Comparison of ENCODE assay signal across 1 cellular context in genomic region chr1:26993237-26994019, GRCh38.
TF ChIP-seq lines count a peak whose summit lies in the region.

TRNP1 (plus strand) TSS chr1:26993692; CDS start chr1:26993787, 95 bp downstream.

TF ChIP-seq in HepG2, 621 proteins besides CTCF, POLR2A, EP300 and RAD21 (continued from another document and continues in another):
- TF ChIP-seq ZNF329 (CRISPR knock-in tag; IDR thresholded peaks at IDR 0.05; ENCODE audit: low read depth) (no peak), RELA (CRISPR knock-in tag; IDR thresholded peaks at IDR 0.05) (peak; percentile 75; the same call in 1 of the 2 replicates), ZNF639 (CRISPR knock-in tag; conservative IDR thresholded peaks at IDR 0.05) (peak; percentile 93), LBX2 (CRISPR knock-in tag; IDR thresholded peaks at IDR 0.05; ENCODE audit: borderline replicate concordance) (no peak; the same call in 1 of the 2 replicates), HOXA9 (CRISPR knock-in tag; IDR thresholded peaks at IDR 0.05; ENCODE audit: borderline replicate concordance) (no peak; the same call in 1 of the 2 replicates), ATF2 (CRISPR knock-in tag; IDR thresholded peaks at IDR 0.05) (peak; percentile 83), ZFX (CRISPR knock-in tag; IDR thresholded peaks at IDR 0.05; ENCODE audit: low read depth) (peak; percentile 56), ZNF441 (CRISPR knock-in tag; IDR thresholded peaks at IDR 0.05; ENCODE audit: borderline replicate concordance) (peak; percentile 69; the same call in 1 of the 2 replicates), ZNF121 (CRISPR knock-in tag; IDR thresholded peaks at IDR 0.05) (peak; percentile 65; the same call in 1 of the 2 replicates), TBL1XR1 (IDR thresholded peaks at IDR 0.05; ENCODE audit: borderline replicate concordance, low read length, partially characterized antibody) (peak; percentile 72), NR2C2 (CRISPR knock-in tag; IDR thresholded peaks at IDR 0.05; ENCODE audit: borderline replicate concordance) (peak; percentile 81), DNMT1 (CRISPR knock-in tag; IDR thresholded peaks at IDR 0.05) (peak; percentile 52; the same call in 1 of the 2 replicates), PCBP1 (IDR thresholded peaks at IDR 0.05; ENCODE audit: borderline replicate concordance, low read depth, low read length) (peak; percentile 98), IRF2 (CRISPR knock-in tag; IDR thresholded peaks at IDR 0.05) (peak; percentile 78), ATF7 (IDR thresholded peaks at IDR 0.05) (no peak), ATF7 (CRISPR knock-in tag; IDR thresholded peaks at IDR 0.05) (no peak), KAT8 (CRISPR knock-in tag; IDR thresholded peaks at IDR 0.05) (peak; percentile 65), CCDC6 (CRISPR knock-in tag; IDR thresholded peaks at IDR 0.05) (peak; percentile 93), LCORL (IDR thresholded peaks at IDR 0.05) (no peak), LCORL (CRISPR knock-in tag; IDR thresholded peaks at IDR 0.05) (peak; percentile 61; the same call in 1 of the 2 replicates), ZNF503 (CRISPR knock-in tag; IDR thresholded peaks at IDR 0.05) (peak; percentile 93), YY1 (IDR thresholded peaks at IDR 0.05; ENCODE audit: insufficient read depth, insufficient replicate concordance, low read depth, low read length) (peak; percentile 67), ZBTB34 (CRISPR knock-in tag; IDR thresholded peaks at IDR 0.05) (no peak), ZNF207 (IDR thresholded peaks at IDR 0.05; ENCODE audit: borderline replicate concordance) (no peak), ZNF775 (CRISPR knock-in tag; IDR thresholded peaks at IDR 0.05; ENCODE audit: borderline replicate concordance) (no peak), ZNF788 (CRISPR knock-in tag; IDR thresholded peaks at IDR 0.05; ENCODE audit: borderline replicate concordance) (peak; percentile 84; the same call in 1 of the 2 replicates), KDM1A (CRISPR knock-in tag; IDR thresholded peaks at IDR 0.05) (0 out of 2 replicates have a peak, but pooled peaks have one; percentile 33), TOE1 (CRISPR knock-in tag; IDR thresholded peaks at IDR 0.05) (no peak), ZSCAN22 (CRISPR knock-in tag; IDR thresholded peaks at IDR 0.05) (no peak), ZNF589 (CRISPR knock-in tag; conservative IDR thresholded peaks at IDR 0.05) (peak; percentile 86; the same call in 1 of the 2 replicates), HBP1 (CRISPR knock-in tag; IDR thresholded peaks at IDR 0.05; ENCODE audit: low read depth) (peak; percentile 38; the same call in 1 of the 2 replicates), PAF1 (CRISPR knock-in tag; IDR thresholded peaks at IDR 0.05) (0 out of 2 replicates have a peak, but pooled peaks have one; percentile 46), ZNF556 (CRISPR knock-in tag; IDR thresholded peaks at IDR 0.05; ENCODE audit: borderline replicate concordance) (peak; percentile 60; the same call in 1 of the 2 replicates), GABPA (IDR thresholded peaks at IDR 0.05; ENCODE audit: low read depth, low read length) (no peak), GABPA (CRISPR knock-in tag; IDR thresholded peaks at IDR 0.05; ENCODE audit: low read depth) (0 out of 2 replicates have a peak, but pooled peaks have one; percentile 17), ZSCAN21 (CRISPR knock-in tag; IDR thresholded peaks at IDR 0.05; ENCODE audit: borderline replicate concordance) (peak; percentile 83; the same call in 1 of the 2 replicates), SALL2 (CRISPR knock-in tag; IDR thresholded peaks at IDR 0.05) (peak; percentile 96), ARNT (IDR thresholded peaks at IDR 0.05) (no peak), CBX2 (IDR thresholded peaks at IDR 0.05; ENCODE audit: low read depth, low read length) (no peak), CBX2 (CRISPR knock-in tag; IDR thresholded peaks at IDR 0.05; ENCODE audit: low read depth) (no peak), GATA4 (IDR thresholded peaks at IDR 0.05; ENCODE audit: borderline replicate concordance, low read depth) (peak; percentile 95), ZBTB26 (CRISPR knock-in tag; IDR thresholded peaks at IDR 0.05; ENCODE audit: borderline replicate concordance) (peak; percentile 73), TFAP4 (IDR thresholded peaks at IDR 0.05; ENCODE audit: borderline replicate concordance, low read depth) (peak; percentile 73; the same call in 1 of the 2 replicates), ZBTB20 (CRISPR knock-in tag; IDR thresholded peaks at IDR 0.05; ENCODE audit: borderline replicate concordance, low read depth) (peak; percentile 20; the same call in 1 of the 2 replicates), ARNT2 (CRISPR knock-in tag; IDR thresholded peaks at IDR 0.05; ENCODE audit: low read depth) (peak; percentile 79), XBP1 (CRISPR knock-in tag; IDR thresholded peaks at IDR 0.05) (no peak), POLR2AphosphoS2 (IDR thresholded peaks at IDR 0.05; ENCODE audit: low read depth, low read length) (no peak), ZNF124 (CRISPR knock-in tag; IDR thresholded peaks at IDR 0.05) (no peak), TAF1 (CRISPR knock-in tag; IDR thresholded peaks at IDR 0.05) (peak; percentile 85), MNT (IDR thresholded peaks at IDR 0.05) (0 out of 2 replicates have a peak, but pooled peaks have one; percentile 3), ZNF609 (CRISPR knock-in tag; IDR thresholded peaks at IDR 0.05; ENCODE audit: borderline replicate concordance) (peak; percentile 90), FOXA1 (IDR thresholded peaks at IDR 0.05) (no peak), FOXA1 (CRISPR knock-in tag; IDR thresholded peaks at IDR 0.05) (peak; percentile 39; the same call in 1 of the 2 replicates)
